34 cellular contexts compared by ENCODE assay signal in genomic region chr20:926646-927045, GRCh38. TPM values are rescaled to one million over a fixed set of nuclear protein-coding genes. Genes with fewer than 3 reads are reported as not detected.
"Had no signal": no experiment of that assay in that cellular context is flagged by ENCODE, and none has a peak within 500 bp of the region (broad histone marks: within the 10 kb centered on the region; RNA-seq: fewer than 3 reads in every experiment).

No MANE protein-coding gene starts in this region.

- H3K27ac Mint-ChIP-seq: activated CD4-positive, alpha-beta memory T cell treated with anti-CD3 and anti-CD28 coated beads, Interleukin-2, amount 10 ng/mL, durations not matched to agents 7 days and 5 days; activated CD8-positive, alpha-beta memory T cell treated with anti-CD3 and anti-CD28 coated beads, Interleukin-2, amount 10 ng/mL, durations not matched to agents 7 days and 5 days; activated naive CD4-positive, alpha-beta T cell treated with anti-CD3 and anti-CD28 coated beads, Interleukin-2, amount 10 ng/mL, durations not matched to agents 7 days and 5 days; activated naive CD8-positive, alpha-beta T cell; activated naive CD8-positive, alpha-beta T cell treated with anti-CD3 and anti-CD28 coated beads, Interleukin-2, amount 50 U/mL, for 24 hours; brain had no signal

- H3K27me3 Mint-ChIP-seq: activated naive CD8-positive, alpha-beta T cell treated with anti-CD3 and anti-CD28 coated beads, Interleukin-2, amount 50 U/mL, for 24 hours had no signal

- H3K27ac ChIP-seq: SJCRH30, SK-N-MC, WERI-Rb-1 had no signal

- ATAC-seq: activated CD8-positive, alpha-beta memory T cell treated with anti-CD3 and anti-CD28 coated beads, Interleukin-2, amount 10 ng/mL, durations not matched to agents 7 days and 5 days; activated naive CD8-positive, alpha-beta T cell treated with anti-CD3 and anti-CD28 coated beads, Interleukin-2, amount 50 U/mL, for 24 hours; Panc1 had no signal

- H3K36me3 Mint-ChIP-seq: brain had no signal

- H3K4me3 ChIP-seq: SJCRH30, SK-N-MC had no signal

- H3K36me3 ChIP-seq: SJCRH30, WERI-Rb-1 had no signal

- H3K4me1 ChIP-seq: SJCRH30 had no signal

- H3K4me1 Mint-ChIP-seq: activated CD4-positive, alpha-beta memory T cell treated with anti-CD3 and anti-CD28 coated beads, Interleukin-2, amount 10 ng/mL, durations not matched to agents 7 days and 5 days; activated CD8-positive, alpha-beta memory T cell treated with anti-CD3 and anti-CD28 coated beads, Interleukin-2, amount 10 ng/mL, durations not matched to agents 7 days and 5 days; activated naive CD4-positive, alpha-beta T cell treated with anti-CD3 and anti-CD28 coated beads, Interleukin-2, amount 10 ng/mL, durations not matched to agents 7 days and 5 days; activated naive CD8-positive, alpha-beta T cell treated with anti-CD3 and anti-CD28 coated beads, Interleukin-2, amount 50 U/mL, for 24 hours; brain had no signal

- H3K27me3 ChIP-seq: SJCRH30 had no signal

- H3K4me3 Mint-ChIP-seq: activated CD4-positive, alpha-beta memory T cell treated with anti-CD3 and anti-CD28 coated beads, Interleukin-2, amount 10 ng/mL, durations not matched to agents 7 days and 5 days; activated CD8-positive, alpha-beta memory T cell treated with anti-CD3 and anti-CD28 coated beads, Interleukin-2, amount 10 ng/mL, durations not matched to agents 7 days and 5 days; activated naive CD4-positive, alpha-beta T cell treated with anti-CD3 and anti-CD28 coated beads, Interleukin-2, amount 10 ng/mL, durations not matched to agents 7 days and 5 days; activated naive CD8-positive, alpha-beta T cell; activated naive CD8-positive, alpha-beta T cell treated with anti-CD3 and anti-CD28 coated beads, Interleukin-2, amount 50 U/mL, for 24 hours; brain had no signal

- DNase-seq: activated CD4-positive, alpha-beta memory T cell treated with anti-CD3 and anti-CD28 coated beads, Interleukin-2, amount 10 ng/mL, durations not matched to agents 7 days and 5 days; activated CD4-positive, alpha-beta T cell treated with anti-CD3 and anti-CD28 coated beads for 1 hour; activated CD4-positive, alpha-beta T cell treated with anti-CD3 and anti-CD28 coated beads for 48 hours; activated CD4-positive, CD25-positive, alpha-beta regulatory T cell; activated CD8-positive, alpha-beta memory T cell treated with anti-CD3 and anti-CD28 coated beads for 24 hours; activated CD8-positive, alpha-beta memory T cell treated with anti-CD3 and anti-CD28 coated beads, Interleukin-2, amount 10 ng/mL, durations not matched to agents 7 days and 5 days; activated CD8-positive, alpha-beta memory T cell treated with anti-CD3 and anti-CD28 coated beads, Interleukin-2, amount 50 U/mL, for 48 hours; activated effector memory CD4-positive, alpha-beta T cell treated with Interleukin-2 at 50 U/mL for 16 hours; activated naive CD4-positive, alpha-beta T cell treated with anti-CD3 and anti-CD28 coated beads, Interleukin-2, amount 10 ng/mL, durations not matched to agents 7 days and 5 days; activated naive CD8-positive, alpha-beta T cell treated with anti-CD3 and anti-CD28 coated beads, Interleukin-2, amount 50 U/mL, for 24 hours; activated T-cell treated with anti-CD3 and anti-CD28 coated beads, Interleukin-2, amount 50 U/mL, for 48 hours; anterior cingulate cortex; central memory CD4-positive, alpha-beta T cell; NCI-H1092 treated with DMSO at 0.1 percent for 48 hours; NCI-H1417; NCI-H187 treated with DMSO at 0.1 percent for 48 hours; NCI-H2081; NCI-H226; NCI-H446 treated with DMSO at 0.1 percent for 48 hours; NCI-H524; SHP77; SJCRH30; T1000; WERI-Rb-1 had no signal

RNA-seq across cellular contexts. Expression of gene ANGPT4, which starts 10.5 kb away (rescaled TPM):
- total RNA-seq: activated CD4-positive, alpha-beta memory T cell treated with anti-CD3 and anti-CD28 coated beads, Interleukin-2, amount 10 ng/mL, durations not matched to agents 7 days and 5 days; activated CD8-positive, alpha-beta memory T cell treated with anti-CD3 and anti-CD28 coated beads, Interleukin-2, amount 10 ng/mL, durations not matched to agents 7 days and 5 days; bronchial epithelial cell; M059J; OCI-LY7; RPMI7951; SJCRH30; T-helper 1 cell treated with Interleukin-12 subunit alpha and Interleukin-12 subunit beta and Interleukin-4 antibody, amounts not matched to agents 30 ng/mL and 1 ng/mL, for 36 hours; T-helper 2 cell treated with Interferon-gamma antibody and Interleukin-4, amounts not matched to agents 100 ng/mL and 5 ng/mL, for 36 hours had no signal
